In the genomic region with DNA sequence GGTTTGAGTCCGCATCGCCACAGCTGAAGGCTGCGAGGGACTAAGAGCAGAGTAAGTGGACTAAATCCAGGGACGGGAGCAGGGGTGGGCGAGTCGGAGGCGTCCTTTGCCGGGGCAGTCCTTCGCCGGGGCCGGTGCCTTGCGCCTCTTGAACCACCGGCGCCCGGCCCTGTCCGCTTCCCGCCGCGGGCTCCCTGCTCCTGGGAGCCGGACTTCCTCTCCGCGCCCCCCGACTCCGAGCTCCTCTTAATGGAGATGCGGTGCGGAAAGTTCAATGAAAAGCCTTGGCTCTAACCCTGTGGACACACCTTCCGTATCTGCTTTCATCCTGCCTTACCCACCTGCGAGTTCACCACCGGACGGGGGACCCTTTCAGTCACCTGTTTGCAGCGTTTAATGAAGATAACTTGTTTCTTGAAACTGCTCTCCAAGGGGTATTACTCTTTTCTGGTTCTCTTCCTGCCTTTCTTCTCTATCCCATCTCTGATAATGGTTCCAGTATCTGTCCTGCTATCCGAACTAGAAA, we compare ENCODE assay signal across 8 cellular contexts. TPM values are rescaled to one million over a fixed set of nuclear protein-coding genes. Genes with fewer than 3 reads are reported as not detected.
A peak's percentile ranks its signal among the peaks of the same experiment; 100 is the strongest.
DNase-seq lines count a peak whose midpoint lies in the region; ATAC-seq and TF ChIP-seq lines count a peak whose summit lies in the region.

No MANE protein-coding gene starts in this region.

- in situ Hi-C loops in G401 (cut with HindIII; ENCODE audit: low sequenced_read_pairs), result no loop called here

- no peaks in the 10 kb centered on the region for H3K9me3 ChIP-seq in heart left ventricle

- peak overlapping the region; percentile 94 to 98 (median 97) for H3K27ac ChIP-seq in heart left ventricle

- WGBS in heart left ventricle, 4 donors, result 0 to 1% (median 0%) methylated on average over 31 to 32 of the region's 32 CpGs

- intact Hi-C loops in heart left ventricle (cut with DNase I), result loop anchor here in 8 of 10 donors (1.0 to 10.0 kb wide), 7 partner anchors 74 to 369 kb away; a partner anchor contains a TSS
- intact Hi-C loops in sciatic nerve (cut with DNase I), result no loop called here

- no peak for TF ChIP-seq POLR2A in heart left ventricle (IDR thresholded peaks at IDR 0.05)

- H3K36me3 ChIP-seq in GM06990 (ENCODE audit: control insufficient read depth, insufficient read depth, low read length) (no peaks in the 10 kb centered on the region; the same call in 1 of the 2 replicates), heart left ventricle (peaks cover 0 to 5% (median 0%) of the 10 kb centered on the region in 9 donors)

- DNase-seq in GM06990 (ENCODE audit: extremely low read depth, insufficient read length), result no peak
- DNase-seq in LNCaP clone FGC (ENCODE audit: low read depth), result no peak
- peak; percentile 8 for DNase-seq in activated T-helper 9 cell treated with anti-CD3 and anti-CD28 coated beads, Interleukin-2, amount 50 U/mL, for 16 hours (ENCODE audit: low read depth)
- peak in 1 of 5 donors; percentile 74 for DNase-seq in heart left ventricle
- DNase-seq in sciatic nerve (ENCODE audit: low spot score), result no peak
- DNase-seq in NCI-H1417 treated with DMSO at 0.1 percent for 48 hours (lab: John Stamatoyannopoulos, UW), result no peak
- DNase-seq in G401 (ENCODE audit: low spot score), result no peak

- ATAC-seq in GM21723 (IDR thresholded peaks at IDR 0.05; ENCODE audit: unreplicated experiment) (peak; percentile 26), heart left ventricle (peak; percentile 6 to 46 (median 28)), sciatic nerve (peak; percentile 25)

- TF ChIP-seq CTCF in GM06990 (IDR thresholded peaks at IDR 0.05; ENCODE audit: insufficient read depth, low read length, poor library complexity, severe bottlenecking), result no peak
- no peak for TF ChIP-seq CTCF in LNCaP clone FGC (IDR thresholded peaks at IDR 0.05; ENCODE audit: control insufficient read depth, extremely low read depth, insufficient read depth)
- TF ChIP-seq CTCF in heart left ventricle (IDR thresholded peaks at IDR 0.05), result no peak

- H3K27me3 ChIP-seq in GM06990 (replicated peaks; ENCODE audit: control insufficient read depth, insufficient read depth, low read length), result no peaks in the 10 kb centered on the region
- no peaks in the 10 kb centered on the region for H3K27me3 ChIP-seq in heart left ventricle

- H3K4me3 ChIP-seq in GM06990 (replicated peaks; ENCODE audit: low read depth, low read length), result peak overlapping the region; percentile 87
- H3K4me3 ChIP-seq in LNCaP clone FGC (ENCODE audit: low read depth, low read length), result peak overlapping the region; percentile 98
- peak overlapping the region; percentile 70 to 97 (median 88) for H3K4me3 ChIP-seq in heart left ventricle

- peaks cover 3 to 72% (median 39%) of the 10 kb centered on the region in 12 donors for H3K4me1 ChIP-seq in heart left ventricle

RNA-seq across cellular contexts. Expression of a gene that starts 0.5 kb away (rescaled TPM):
- total RNA-seq in heart left ventricle (10 to 100 TPM; 26.3 to 54.9 (median 30.8) TPM), sciatic nerve (81.9 TPM)
- 10 to 100 TPM; 28.0 to 44.2 TPM for polyA plus RNA-seq in heart left ventricle
- total RNA-seq in G401 (2014; rRNA removed; shearing (Covaris generic)), result 27.0 and 45.7 TPM in 2 replicates

RNA-seq across cellular contexts. Expression of a gene that starts 0.9 kb away (rescaled TPM):
- 10 to 100 TPM; 14.1 to 24.1 (median 18.5) TPM for total RNA-seq in heart left ventricle
- 10 to 100 TPM; 22.6 to 24.8 TPM for polyA plus RNA-seq in heart left ventricle
- 13.9 TPM for total RNA-seq in sciatic nerve
- total RNA-seq in G401 (2014; rRNA removed; shearing (Covaris generic)), result 48.1 and 58.6 TPM in 2 replicates
